In genomic region chr9:72814083-72814482, GRCh38 we compare ENCODE assay signal across 20 cellular contexts.
A peak's percentile ranks its signal among the peaks of the same experiment; 100 is the strongest.
DNase-seq lines count a peak whose midpoint lies in the region; ATAC-seq, FAIRE-seq and TF ChIP-seq lines count a peak whose summit lies in the region.
"Had no signal": no experiment of that assay in that cellular context is flagged by ENCODE, and none has a peak within 500 bp of the region (broad histone marks: within the 10 kb centered on the region; RNA-seq: fewer than 3 reads in every experiment).

No MANE protein-coding gene starts in this region.

- TF ChIP-seq CTCF in hepatocyte (IDR thresholded peaks at IDR 0.05; ENCODE audit: poor library complexity) (no peak), progenitor cell of endocrine pancreas (IDR thresholded peaks at IDR 0.05; ENCODE audit: unreplicated experiment) (no peak), vagina (IDR thresholded peaks at IDR 0.05) (no peak)

- no peaks in the 10 kb centered on the region for H4K20me1 ChIP-seq in hepatocyte (ENCODE audit: insufficient read depth, poor library complexity, severe bottlenecking)

- H3K4me1 ChIP-seq in duodenal mucosa (ENCODE audit: control insufficient read depth in 1 of 2, insufficient read depth in 2 of 2, low read length in 2 of 2) (peaks cover 20 to 44% of the 10 kb centered on the region in 2 donors), hepatocyte (ENCODE audit: insufficient read depth) (peaks cover 17% of the 10 kb centered on the region), small intestine (ENCODE audit: control insufficient read depth in 2 of 2, insufficient read depth in 1 of 2, low read depth in 1 of 2, low read length in 1 of 2) (peaks cover 0 to 6% of the 10 kb centered on the region in 2 donors), vagina (peaks cover 8% of the 10 kb centered on the region)
- H3K4me1 ChIP-seq: Caco-2 had no signal

- H3K36me3 Mint-ChIP-seq in progenitor cell of endocrine pancreas (ENCODE audit: insufficient read depth), result no peaks in the 10 kb centered on the region
- H3K36me3 Mint-ChIP-seq: CD8-positive, alpha-beta T cell had no signal

- no peak overlapping the region for H3K9ac ChIP-seq in duodenal mucosa (ENCODE audit: low read depth in 1 of 2, low read length in 2 of 2)
- H3K9ac ChIP-seq: GM23248 had no signal

- no peaks in the 10 kb centered on the region for H3K79me2 ChIP-seq in hepatocyte

- H3K27me3 ChIP-seq in duodenal mucosa (ENCODE audit: control insufficient read depth in 1 of 2, insufficient read depth in 2 of 2, low read length in 2 of 2) (no peaks in the 10 kb centered on the region), hepatocyte (no peaks in the 10 kb centered on the region), small intestine (ENCODE audit: control insufficient read depth in 2 of 2, insufficient read depth in 2 of 2, low read length in 2 of 2) (no peaks in the 10 kb centered on the region), vagina (no peaks in the 10 kb centered on the region)

- no peaks in the 10 kb centered on the region for H3K4me1 Mint-ChIP-seq in progenitor cell of endocrine pancreas (ENCODE audit: low read depth)

- no peak for TF ChIP-seq POLR2A in vagina (IDR thresholded peaks at IDR 0.05)

- H2AFZ ChIP-seq in hepatocyte, result no peak overlapping the region
- H2AFZ ChIP-seq: GM23248 had no signal

- WGBS in hepatocyte (ENCODE audit: low lambda C conversion rate, missing lambda C conversion rate), result 89% methylated on average over 6 of the region's 6 CpGs
- 27 to 60% (median 45%) methylated on average over 6 of the region's 6 CpGs for WGBS in small intestine, 3 donors

- no peak overlapping the region for H3K27ac Mint-ChIP-seq in progenitor cell of endocrine pancreas
- H3K27ac Mint-ChIP-seq: CD8-positive, alpha-beta T cell had no signal

- FAIRE-seq in small intestine (lab: Jason Lieb, UNC), result no peak
- FAIRE-seq: G401.6, GM12892, GM19239, H1 had no signal

- intact Hi-C loops in left cardiac atrium (cut with DNase I) (no loop called here), cardiac septum (cut with DNase I) (no loop called here), vagina (cut with DNase I) (no loop called here)

- no peak for DNase-seq in left cardiac atrium
- DNase-seq in cardiac septum (ENCODE audit: low spot score), result no peak
- no peak for DNase-seq in hepatocyte (ENCODE audit: low spot score)
- DNase-seq in small intestine, result peak; percentile 13
- no peak for DNase-seq in progenitor cell of endocrine pancreas (ENCODE audit: low spot score, unreplicated experiment)
- no peak for DNase-seq in iPS-NIHi11 (ENCODE audit: low spot score)
- no peak for DNase-seq in vagina (ENCODE audit: extremely low spot score in 2 of 2)
- DNase-seq: C1 segment of cervical spinal cord; Caco-2; CD8-positive, alpha-beta T cell; DMS153; DND-41; GM23248; H7; HCEC 1CT had no signal

- ATAC-seq in left cardiac atrium, result peak; percentile 12 to 25
- ATAC-seq: CD8-positive, alpha-beta T cell had no signal

- H3K36me3 ChIP-seq in duodenal mucosa (ENCODE audit: control insufficient read depth in 1 of 2, insufficient read depth in 2 of 2, low read length in 2 of 2) (no peaks in the 10 kb centered on the region), hepatocyte (replicated peaks; ENCODE audit: insufficient read depth, low read depth) (no peaks in the 10 kb centered on the region), small intestine (ENCODE audit: control insufficient read depth in 2 of 2, insufficient read depth in 2 of 2, low read length in 2 of 2) (no peaks in the 10 kb centered on the region), vagina (no peaks in the 10 kb centered on the region)

- H3K9me3 ChIP-seq in duodenal mucosa (ENCODE audit: control insufficient read depth in 1 of 2, low read length in 2 of 2) (no peaks in the 10 kb centered on the region), hepatocyte (ENCODE audit: low read depth) (no peaks in the 10 kb centered on the region), small intestine (ENCODE audit: control insufficient read depth, low read depth) (no peaks in the 10 kb centered on the region), vagina (no peaks in the 10 kb centered on the region)
- H3K9me3 ChIP-seq: Caco-2 had no signal

- H3K9me3 Mint-ChIP-seq in progenitor cell of endocrine pancreas (ENCODE audit: low read depth), result no peaks in the 10 kb centered on the region
- H3K9me3 Mint-ChIP-seq: CD8-positive, alpha-beta T cell had no signal

- H3K4me3 Mint-ChIP-seq in progenitor cell of endocrine pancreas (ENCODE audit: low read depth), result no peak overlapping the region
- H3K4me3 Mint-ChIP-seq: CD8-positive, alpha-beta T cell had no signal

- no peaks in the 10 kb centered on the region for H3K9me2 ChIP-seq in hepatocyte (replicated peaks; ENCODE audit: insufficient read depth)

- H3K4me3 ChIP-seq in duodenal mucosa (ENCODE audit: low read depth in 1 of 2, low read length in 2 of 2) (peak overlapping the region in 1 of 2 donors; percentile 29), hepatocyte (no peak overlapping the region), small intestine (ENCODE audit: low read depth in 1 of 2, low read length in 2 of 2) (no peak overlapping the region), vagina (no peak overlapping the region)
- H3K4me3 ChIP-seq: GM23248 had no signal

- no peaks in the 10 kb centered on the region for H3K27me3 Mint-ChIP-seq in progenitor cell of endocrine pancreas

- peak overlapping the region; percentile 13 for H3K27ac ChIP-seq in duodenal mucosa (ENCODE audit: low read depth, low read length)
- peak overlapping the region; percentile 83 for H3K27ac ChIP-seq in hepatocyte
- H3K27ac ChIP-seq in small intestine (ENCODE audit: low read depth in 1 of 2, low read length in 1 of 2), result peak overlapping the region; percentile 58 to 80
- H3K27ac ChIP-seq in vagina, result no peak overlapping the region
- H3K27ac ChIP-seq: GM23248 had no signal

- no peak overlapping the region for H3K4me2 ChIP-seq in hepatocyte
